ENCODE assay signal across 1 cellular context in the genomic region with DNA sequence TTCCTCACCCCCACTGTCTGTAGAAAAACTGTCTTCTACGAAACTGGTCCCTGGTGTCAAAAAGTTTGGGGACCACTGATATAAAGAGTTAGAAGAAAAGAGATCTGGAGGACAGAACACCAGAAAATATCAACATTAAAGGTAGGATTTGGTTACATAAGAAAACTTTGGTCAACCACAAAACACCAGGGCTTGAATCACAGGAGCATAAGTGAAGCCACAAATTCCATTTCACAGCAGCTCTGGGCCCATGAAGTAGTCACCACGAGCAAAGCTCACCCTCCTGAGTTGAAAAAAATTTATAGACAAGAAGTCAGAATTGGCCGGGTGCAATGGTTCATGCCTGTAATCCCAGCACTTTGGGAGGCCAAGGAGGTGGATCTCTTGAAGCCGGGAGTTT.
TF ChIP-seq lines count a peak whose summit lies in the region.

No MANE protein-coding gene starts in this region.

TF ChIP-seq in HepG2, 621 proteins besides CTCF, POLR2A, EP300 and RAD21:
- TF ChIP-seq ZSCAN20 (CRISPR knock-in tag; IDR thresholded peaks at IDR 0.05; ENCODE audit: borderline replicate concordance), result no peak
- TF ChIP-seq, protein P1, sequence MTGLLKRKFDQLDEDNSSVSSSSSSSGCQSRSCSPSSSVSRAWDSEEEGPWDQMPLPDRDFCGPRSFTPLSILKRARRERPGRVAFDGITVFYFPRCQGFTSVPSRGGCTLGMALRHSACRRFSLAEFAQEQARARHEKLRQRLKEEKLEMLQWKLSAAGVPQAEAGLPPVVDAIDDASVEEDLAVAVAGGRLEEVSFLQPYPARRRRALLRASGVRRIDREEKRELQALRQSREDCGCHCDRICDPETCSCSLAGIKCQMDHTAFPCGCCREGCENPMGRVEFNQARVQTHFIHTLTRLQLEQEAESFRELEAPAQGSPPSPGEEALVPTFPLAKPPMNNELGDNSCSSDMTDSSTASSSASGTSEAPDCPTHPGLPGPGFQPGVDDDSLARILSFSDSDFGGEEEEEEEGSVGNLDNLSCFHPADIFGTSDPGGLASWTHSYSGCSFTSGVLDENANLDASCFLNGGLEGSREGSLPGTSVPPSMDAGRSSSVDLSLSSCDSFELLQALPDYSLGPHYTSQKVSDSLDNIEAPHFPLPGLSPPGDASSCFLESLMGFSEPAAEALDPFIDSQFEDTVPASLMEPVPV (CRISPR knock-in tag; IDR thresholded peaks at IDR 0.05), result no peak
- peak; percentile 38 for TF ChIP-seq TEAD3 (CRISPR knock-in tag; optimal IDR thresholded peaks at IDR 0.05; ENCODE audit: borderline replicate concordance)
- TF ChIP-seq ZNF724P (CRISPR knock-in tag; IDR thresholded peaks at IDR 0.05; ENCODE audit: borderline replicate concordance), result 0 out of 2 replicates have a peak, but pooled peaks have one; percentile 41
- no peak for TF ChIP-seq GTF3A (CRISPR knock-in tag; conservative IDR thresholded peaks at IDR 0.05)
- TF ChIP-seq ZFP36 (IDR thresholded peaks at IDR 0.05; ENCODE audit: borderline replicate concordance, low read depth, low read length, partially characterized antibody), result no peak
- no peak for TF ChIP-seq GABPB1 (CRISPR knock-in tag; IDR thresholded peaks at IDR 0.05)
